In the genomic region with DNA sequence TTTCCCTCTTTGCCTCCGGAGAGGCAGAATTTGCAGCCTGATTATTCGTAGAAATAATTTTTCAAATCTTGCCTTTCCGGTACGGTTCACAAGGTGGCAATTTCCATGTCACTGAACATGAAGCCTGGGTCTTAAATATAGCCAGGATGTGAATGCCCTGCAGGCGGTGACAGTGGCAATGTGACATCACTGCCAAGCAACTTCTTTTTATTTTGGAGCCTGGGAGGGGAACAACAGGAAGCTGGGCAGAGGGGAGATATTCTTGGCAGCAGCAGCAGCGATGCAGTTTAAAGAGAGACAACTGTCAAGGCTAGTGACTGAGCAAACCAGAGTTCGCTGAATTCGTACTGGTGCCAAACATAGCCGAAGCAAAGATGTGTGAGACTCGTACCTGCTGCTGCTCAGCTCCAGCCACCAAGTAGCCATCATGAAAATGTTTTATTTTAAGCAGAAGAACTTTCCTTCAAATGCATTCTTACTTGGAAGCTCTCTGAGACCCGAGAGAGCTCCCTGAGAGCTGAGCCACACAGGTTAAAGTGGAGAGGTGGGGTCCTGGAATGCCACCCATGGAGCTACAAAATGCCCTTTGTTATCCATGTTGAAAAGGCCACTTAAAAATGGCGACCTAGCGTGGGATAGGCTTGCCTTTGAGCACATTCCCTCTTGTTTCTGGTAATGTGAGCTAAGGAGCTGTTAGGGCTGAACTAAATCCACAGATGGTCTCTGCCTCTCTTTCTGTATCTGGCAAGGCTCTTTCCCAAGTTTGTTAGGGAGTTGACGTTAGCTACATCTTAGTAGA, we compare ENCODE assay signal across 10 cellular contexts.
DNase-seq lines count a peak whose midpoint lies in the region; ATAC-seq and TF ChIP-seq lines count a peak whose summit lies in the region.
"Had no signal": no experiment of that assay in that cellular context is flagged by ENCODE, and none has a peak within 500 bp of the region (broad histone marks: within the 10 kb centered on the region; RNA-seq: fewer than 3 reads in every experiment).

No MANE protein-coding gene starts in this region.

- H3K36me3 ChIP-seq in NT2/D1 (ENCODE audit: insufficient read depth, insufficient read length, low read length): no peaks in the 10 kb centered on the region
- H3K36me3 ChIP-seq in left ventricle myocardium inferior: no peaks in the 10 kb centered on the region

- H3K9me3 ChIP-seq in NT2/D1 (ENCODE audit: insufficient read depth, low read length): no peaks in the 10 kb centered on the region
- no peaks in the 10 kb centered on the region for H3K9me3 ChIP-seq in left ventricle myocardium inferior (replicated peaks)

- TF ChIP-seq CTCF in left ventricle myocardium inferior (IDR thresholded peaks at IDR 0.05; ENCODE audit: borderline replicate concordance): peak; percentile 16

- POLR2A ChIA-PET in activated CD4-positive, alpha-beta T cell treated with anti-CD3 and anti-CD28 coated beads, Interleukin-2, amount 10 ng/mL, durations not matched to agents 7 days and 5 days (lab: Charles Lee): no interaction called here

- ATAC-seq in stimulated activated memory B cell treated with anti-CD40 and anti-IgM and Interleukin-4, amounts not matched to agents 10 μg/mL and 1 μg/mL and 100 μg/mL, for 72 hours: no peak
- ATAC-seq in HG03045 (IDR thresholded peaks at IDR 0.05; ENCODE audit: unreplicated experiment) (no peak), GM21447 (IDR thresholded peaks at IDR 0.05; ENCODE audit: unreplicated experiment) (no peak)

- H3K4me3 ChIP-seq in NT2/D1 (ENCODE audit: insufficient read length, low read depth): peak overlapping the region; percentile 8
- peak overlapping the region; percentile 34 for H3K4me3 ChIP-seq in left ventricle myocardium inferior

- H3K4me1 Mint-ChIP-seq in activated CD4-positive, alpha-beta T cell treated with anti-CD3 and anti-CD28 coated beads, Interleukin-2, amount 10 ng/mL, durations not matched to agents 7 days and 5 days: peaks cover 31% of the 10 kb centered on the region
- peaks cover 34% of the 10 kb centered on the region for H3K4me1 Mint-ChIP-seq in stimulated activated memory B cell treated with anti-CD40 and anti-IgM and Interleukin-4, amounts not matched to agents 10 μg/mL and 1 μg/mL and 100 μg/mL, for 72 hours

- peaks cover 10% of the 10 kb centered on the region for H3K27me3 ChIP-seq in NT2/D1 (ENCODE audit: insufficient read depth, insufficient read length)
- no peaks in the 10 kb centered on the region for H3K27me3 ChIP-seq in left ventricle myocardium inferior (ENCODE audit: low read depth)

- H3K27me3 Mint-ChIP-seq in activated CD4-positive, alpha-beta T cell treated with anti-CD3 and anti-CD28 coated beads, Interleukin-2, amount 10 ng/mL, durations not matched to agents 7 days and 5 days: no peaks in the 10 kb centered on the region
- no peaks in the 10 kb centered on the region for H3K27me3 Mint-ChIP-seq in stimulated activated memory B cell treated with anti-CD40 and anti-IgM and Interleukin-4, amounts not matched to agents 10 μg/mL and 1 μg/mL and 100 μg/mL, for 72 hours
- H3K27me3 Mint-ChIP-seq: activated CD4-positive, alpha-beta memory T cell treated with anti-CD3 and anti-CD28 coated beads for 36 hours had no signal

- H3K27ac Mint-ChIP-seq in activated CD4-positive, alpha-beta T cell treated with anti-CD3 and anti-CD28 coated beads, Interleukin-2, amount 10 ng/mL, durations not matched to agents 7 days and 5 days: no peak overlapping the region
- H3K27ac Mint-ChIP-seq in stimulated activated memory B cell treated with anti-CD40 and anti-IgM and Interleukin-4, amounts not matched to agents 10 μg/mL and 1 μg/mL and 100 μg/mL, for 72 hours: peak overlapping the region; percentile 36
- H3K27ac Mint-ChIP-seq: activated CD4-positive, alpha-beta memory T cell treated with anti-CD3 and anti-CD28 coated beads for 36 hours had no signal

- H3K9ac ChIP-seq in NT2/D1 (ENCODE audit: insufficient read length, low read depth): peak overlapping the region; percentile 53

- CTCF ChIA-PET in activated CD4-positive, alpha-beta T cell treated with anti-CD3 and anti-CD28 coated beads, Interleukin-2, amount 10 ng/mL, durations not matched to agents 7 days and 5 days (lab: Charles Lee): no interaction called here

- DNase-seq in activated CD4-positive, alpha-beta T cell treated with anti-CD3 and anti-CD28 coated beads, Interleukin-2, amount 10 ng/mL, durations not matched to agents 7 days and 5 days: peak; percentile 7
- DNase-seq in activated CD4-positive, alpha-beta T cell treated with anti-CD3 and anti-CD28 coated beads for 1 hour: no peak
- DNase-seq in NT2/D1 (ENCODE audit: low read depth, low spot score): peak; percentile 81
- DNase-seq in left ventricle myocardium inferior: peak; percentile 25
- DNase-seq in amniotic stem cell (lab: John Stamatoyannopoulos, UW): no peak
- DNase-seq: activated CD4-positive, alpha-beta memory T cell treated with anti-CD3 and anti-CD28 coated beads for 36 hours; NCI-H526 treated with DMSO at 0.1 percent for 48 hours had no signal

- no peaks in the 10 kb centered on the region for H3K36me3 Mint-ChIP-seq in activated CD4-positive, alpha-beta T cell treated with anti-CD3 and anti-CD28 coated beads, Interleukin-2, amount 10 ng/mL, durations not matched to agents 7 days and 5 days (ENCODE audit: low read depth)
- peaks cover 54% of the 10 kb centered on the region for H3K36me3 Mint-ChIP-seq in stimulated activated memory B cell treated with anti-CD40 and anti-IgM and Interleukin-4, amounts not matched to agents 10 μg/mL and 1 μg/mL and 100 μg/mL, for 72 hours

- no peaks in the 10 kb centered on the region for H3K9me3 Mint-ChIP-seq in activated CD4-positive, alpha-beta T cell treated with anti-CD3 and anti-CD28 coated beads, Interleukin-2, amount 10 ng/mL, durations not matched to agents 7 days and 5 days
- H3K9me3 Mint-ChIP-seq in stimulated activated memory B cell treated with anti-CD40 and anti-IgM and Interleukin-4, amounts not matched to agents 10 μg/mL and 1 μg/mL and 100 μg/mL, for 72 hours: no peaks in the 10 kb centered on the region
- H3K9me3 Mint-ChIP-seq: activated CD4-positive, alpha-beta memory T cell treated with anti-CD3 and anti-CD28 coated beads for 36 hours had no signal

- H3K4me3 Mint-ChIP-seq in activated CD4-positive, alpha-beta T cell treated with anti-CD3 and anti-CD28 coated beads, Interleukin-2, amount 10 ng/mL, durations not matched to agents 7 days and 5 days: no peak overlapping the region
- no peak overlapping the region for H3K4me3 Mint-ChIP-seq in stimulated activated memory B cell treated with anti-CD40 and anti-IgM and Interleukin-4, amounts not matched to agents 10 μg/mL and 1 μg/mL and 100 μg/mL, for 72 hours
- H3K4me3 Mint-ChIP-seq: activated CD4-positive, alpha-beta memory T cell treated with anti-CD3 and anti-CD28 coated beads for 36 hours had no signal

- H3K4me1 ChIP-seq in NT2/D1 (ENCODE audit: insufficient read depth, insufficient read length) (no peaks in the 10 kb centered on the region), left ventricle myocardium inferior (peaks cover 34% of the 10 kb centered on the region)

- peak overlapping the region; percentile 70 for H3K27ac ChIP-seq in left ventricle myocardium inferior (replicated peaks)

- intact Hi-C loops in left ventricle myocardium inferior (cut with micrococcal nuclease): no loop called here

Comparison
In these comparisons a context has a peak if more than half of its experiments do, and no peak if none do; other contexts are left out.
1. DNase-seq: peak in activated CD4-positive, alpha-beta T cell treated with anti-CD3 and anti-CD28 coated beads, Interleukin-2, amount 10 ng/mL, durations not matched to agents 7 days and 5 days (single experiment), NT2/D1 (single experiment) and left ventricle myocardium inferior (single experiment); none in activated CD4-positive, alpha-beta T cell treated with anti-CD3 and anti-CD28 coated beads for 1 hour (single experiment) and amniotic stem cell (single experiment).